In the genomic region with DNA sequence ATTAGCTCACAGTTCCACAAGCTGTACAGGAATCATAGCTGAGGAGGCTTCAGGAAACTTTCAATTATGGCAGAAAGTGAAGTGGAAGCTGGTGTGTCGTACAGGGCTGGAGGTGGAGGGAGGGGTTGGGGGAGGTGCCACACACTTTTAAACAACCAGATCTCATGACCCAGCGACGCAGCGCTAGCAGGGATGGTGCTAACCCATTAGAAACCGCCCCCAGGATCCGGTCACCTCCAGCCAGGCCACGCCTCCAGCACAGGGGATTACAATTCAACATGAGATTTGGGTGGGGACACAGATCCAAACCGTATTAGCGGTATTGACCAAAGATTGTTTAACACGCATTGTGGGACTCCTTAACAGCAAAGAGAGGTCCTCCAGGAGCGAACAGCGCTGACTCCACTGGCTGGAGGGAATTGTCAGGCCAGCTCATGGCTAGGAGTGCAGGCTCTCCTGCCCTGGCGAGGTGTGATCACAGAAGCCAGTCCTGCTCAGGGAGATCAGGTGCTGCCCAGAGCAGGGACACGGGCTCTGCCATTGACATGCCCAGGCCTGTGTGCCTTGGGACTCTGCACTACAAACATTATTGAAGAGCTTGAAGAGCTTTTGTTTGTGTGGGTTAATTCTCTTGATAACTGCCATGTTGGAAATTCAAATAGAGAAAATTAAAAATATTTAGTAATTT, we compare ENCODE assay signal across 18 cellular contexts.
DNase-seq lines count a peak whose midpoint lies in the region; ATAC-seq and TF ChIP-seq lines count a peak whose summit lies in the region.
"Had no signal": no experiment of that assay in that cellular context is flagged by ENCODE, and none has a peak within 500 bp of the region (broad histone marks: within the 10 kb centered on the region; RNA-seq: fewer than 3 reads in every experiment).

No MANE protein-coding gene starts in this region.

- no peaks in the 10 kb centered on the region for H3K27me3 ChIP-seq in foreskin keratinocyte
- H3K27me3 ChIP-seq: BLaER1 treated with 17β-estradiol and CSF1 and Interleukin-3, amounts not matched to agents 10 nM and 100 nM had no signal

- H3K27ac ChIP-seq in RWPE1 (peak overlapping the region; percentile 20; the same call in 1 of the 2 replicates), foreskin keratinocyte (no peak overlapping the region)
- H3K27ac ChIP-seq: BLaER1 treated with 17β-estradiol and CSF1 and Interleukin-3, amounts not matched to agents 10 nM and 100 nM had no signal

- no peak for TF ChIP-seq CTCF in RWPE1 (conservative IDR thresholded peaks at IDR 0.05; ENCODE audit: low read depth)
- no peak for TF ChIP-seq CTCF in foreskin keratinocyte (conservative IDR thresholded peaks at IDR 0.05)

- ATAC-seq in foreskin keratinocyte (no peak), sciatic nerve (no peak), HG03175 (IDR thresholded peaks at IDR 0.05; ENCODE audit: unreplicated experiment) (no peak)
- ATAC-seq: GM12878 had no signal

- DNase-seq in NCI-H1105 treated with DMSO at 0.1 percent for 48 hours (lab: John Stamatoyannopoulos, UW): peak; percentile 3
- DNase-seq in NCI-H1105 (lab: John Stamatoyannopoulos, UW): no peak
- no peak for DNase-seq in RWPE1 (ENCODE audit: low spot score)
- DNase-seq in foreskin keratinocyte: peak; percentile 13 to 23
- peak; percentile 54 for DNase-seq in sciatic nerve (ENCODE audit: low spot score)
- DNase-seq in NK-92 (lab: John Stamatoyannopoulos, UW; ENCODE audit: unreplicated experiment): no peak
- DNase-seq in Ammon's horn (ENCODE audit: low spot score): no peak
- DNase-seq: 8988T, DMS153, HCEC 1CT, MV-4-11, NCI-H1694, NCI-H2171, NCI-H446 treated with DMSO at 0.1 percent for 48 hours, NCI-H82 had no signal

- no peaks in the 10 kb centered on the region for H3K4me1 ChIP-seq in foreskin keratinocyte

- POLR2A ChIA-PET in RWPE1 (lab: Yijun Ruan, JAX; ENCODE audit: low non-redundant PET): no interaction called here

- CTCF ChIA-PET in RWPE1 (lab: Yijun Ruan, JAX): interaction anchor here (0.6 to 0.7 kb wide), 4 partner anchors 14 to 1990 kb away, joined by 3 read pairs; no protein-coding TSS in a partner anchor

- intact Hi-C loops in sciatic nerve (cut with DNase I): no loop called here

Comparison
In these comparisons a context has a peak if more than half of its experiments do, and no peak if none do; other contexts are left out.
1. DNase-seq: peak in NCI-H1105 treated with DMSO at 0.1 percent for 48 hours (single experiment), foreskin keratinocyte (2 of 2) and sciatic nerve (single experiment); none in NCI-H1105 (single experiment), RWPE1 (single experiment), NK-92 (single experiment) and Ammon's horn (single experiment).